In genomic region chr3:11668243-11669232, GRCh38 we compare ENCODE assay signal across 2 cellular contexts.
TF ChIP-seq lines count a peak whose summit lies in the region.

No MANE protein-coding gene starts in this region.

TF ChIP-seq in A549, 52 proteins besides CTCF, POLR2A, EP300 and RAD21:
- TF ChIP-seq FOXS1 (CRISPR knock-in tag; IDR thresholded peaks at IDR 0.05) (no peak), EHF (CRISPR knock-in tag; IDR thresholded peaks at IDR 0.05) (no peak)

TF ChIP-seq in GM23338, 12 proteins besides CTCF, POLR2A, EP300 and RAD21:
- TF ChIP-seq ZNF331 (CRISPR knock-in tag; IDR thresholded peaks at IDR 0.05; ENCODE audit: low read depth) (no peak), STAT1 (IDR thresholded peaks at IDR 0.05; ENCODE audit: unreplicated experiment) (no peak), POLR2AphosphoS5 (IDR thresholded peaks at IDR 0.05; ENCODE audit: low read depth) (no peak), ZNF114 (CRISPR knock-in tag; IDR thresholded peaks at IDR 0.05) (no peak), REST (IDR thresholded peaks at IDR 0.05; ENCODE audit: unreplicated experiment) (no peak), EZH2 (IDR thresholded peaks at IDR 0.05; ENCODE audit: low read depth, unreplicated experiment) (no peak)
- TF ChIP-seq, protein P1, sequence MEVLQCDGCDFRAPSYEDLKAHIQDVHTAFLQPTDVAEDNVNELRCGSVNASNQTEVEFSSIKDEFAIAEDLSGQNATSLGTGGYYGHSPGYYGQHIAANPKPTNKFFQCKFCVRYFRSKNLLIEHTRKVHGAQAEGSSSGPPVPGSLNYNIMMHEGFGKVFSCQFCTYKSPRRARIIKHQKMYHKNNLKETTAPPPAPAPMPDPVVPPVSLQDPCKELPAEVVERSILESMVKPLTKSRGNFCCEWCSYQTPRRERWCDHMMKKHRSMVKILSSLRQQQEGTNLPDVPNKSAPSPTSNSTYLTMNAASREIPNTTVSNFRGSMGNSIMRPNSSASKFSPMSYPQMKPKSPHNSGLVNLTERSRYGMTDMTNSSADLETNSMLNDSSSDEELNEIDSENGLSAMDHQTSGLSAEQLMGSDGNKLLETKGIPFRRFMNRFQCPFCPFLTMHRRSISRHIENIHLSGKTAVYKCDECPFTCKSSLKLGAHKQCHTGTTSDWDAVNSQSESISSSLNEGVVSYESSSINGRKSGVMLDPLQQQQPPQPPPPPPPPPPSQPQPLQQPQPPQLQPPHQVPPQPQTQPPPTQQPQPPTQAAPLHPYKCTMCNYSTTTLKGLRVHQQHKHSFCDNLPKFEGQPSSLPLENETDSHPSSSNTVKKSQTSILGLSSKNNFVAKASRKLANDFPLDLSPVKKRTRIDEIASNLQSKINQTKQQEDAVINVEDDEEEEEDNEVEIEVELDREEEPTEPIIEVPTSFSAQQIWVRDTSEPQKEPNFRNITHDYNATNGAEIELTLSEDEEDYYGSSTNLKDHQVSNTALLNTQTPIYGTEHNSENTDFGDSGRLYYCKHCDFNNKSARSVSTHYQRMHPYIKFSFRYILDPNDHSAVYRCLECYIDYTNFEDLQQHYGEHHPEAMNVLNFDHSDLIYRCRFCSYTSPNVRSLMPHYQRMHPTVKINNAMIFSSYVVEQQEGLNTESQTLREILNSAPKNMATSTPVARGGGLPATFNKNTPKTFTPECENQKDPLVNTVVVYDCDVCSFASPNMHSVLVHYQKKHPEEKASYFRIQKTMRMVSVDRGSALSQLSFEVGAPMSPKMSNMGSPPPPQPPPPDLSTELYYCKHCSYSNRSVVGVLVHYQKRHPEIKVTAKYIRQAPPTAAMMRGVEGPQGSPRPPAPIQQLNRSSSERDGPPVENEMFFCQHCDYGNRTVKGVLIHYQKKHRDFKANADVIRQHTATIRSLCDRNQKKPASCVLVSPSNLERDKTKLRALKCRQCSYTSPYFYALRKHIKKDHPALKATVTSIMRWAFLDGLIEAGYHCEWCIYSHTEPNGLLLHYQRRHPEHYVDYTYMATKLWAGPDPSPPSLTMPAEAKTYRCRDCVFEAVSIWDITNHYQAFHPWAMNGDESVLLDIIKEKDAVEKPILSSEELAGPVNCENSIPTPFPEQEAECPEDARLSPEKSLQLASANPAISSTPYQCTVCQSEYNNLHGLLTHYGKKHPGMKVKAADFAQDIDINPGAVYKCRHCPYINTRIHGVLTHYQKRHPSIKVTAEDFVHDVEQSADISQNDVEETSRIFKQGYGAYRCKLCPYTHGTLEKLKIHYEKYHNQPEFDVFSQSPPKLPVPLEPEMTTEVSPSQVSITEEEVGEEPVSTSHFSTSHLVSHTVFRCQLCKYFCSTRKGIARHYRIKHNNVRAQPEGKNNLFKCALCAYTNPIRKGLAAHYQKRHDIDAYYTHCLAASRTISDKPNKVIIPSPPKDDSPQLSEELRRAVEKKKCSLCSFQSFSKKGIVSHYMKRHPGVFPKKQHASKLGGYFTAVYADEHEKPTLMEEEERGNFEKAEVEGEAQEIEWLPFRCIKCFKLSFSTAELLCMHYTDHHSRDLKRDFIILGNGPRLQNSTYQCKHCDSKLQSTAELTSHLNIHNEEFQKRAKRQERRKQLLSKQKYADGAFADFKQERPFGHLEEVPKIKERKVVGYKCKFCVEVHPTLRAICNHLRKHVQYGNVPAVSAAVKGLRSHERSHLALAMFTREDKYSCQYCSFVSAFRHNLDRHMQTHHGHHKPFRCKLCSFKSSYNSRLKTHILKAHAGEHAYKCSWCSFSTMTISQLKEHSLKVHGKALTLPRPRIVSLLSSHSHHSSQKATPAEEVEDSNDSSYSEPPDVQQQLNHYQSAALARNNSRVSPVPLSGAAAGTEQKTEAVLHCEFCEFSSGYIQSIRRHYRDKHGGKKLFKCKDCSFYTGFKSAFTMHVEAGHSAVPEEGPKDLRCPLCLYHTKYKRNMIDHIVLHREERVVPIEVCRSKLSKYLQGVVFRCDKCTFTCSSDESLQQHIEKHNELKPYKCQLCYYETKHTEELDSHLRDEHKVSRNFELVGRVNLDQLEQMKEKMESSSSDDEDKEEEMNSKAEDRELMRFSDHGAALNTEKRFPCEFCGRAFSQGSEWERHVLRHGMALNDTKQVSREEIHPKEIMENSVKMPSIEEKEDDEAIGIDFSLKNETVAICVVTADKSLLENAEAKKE (CRISPR knock-in tag; IDR thresholded peaks at IDR 0.05) = no peak
